In the genomic region with DNA sequence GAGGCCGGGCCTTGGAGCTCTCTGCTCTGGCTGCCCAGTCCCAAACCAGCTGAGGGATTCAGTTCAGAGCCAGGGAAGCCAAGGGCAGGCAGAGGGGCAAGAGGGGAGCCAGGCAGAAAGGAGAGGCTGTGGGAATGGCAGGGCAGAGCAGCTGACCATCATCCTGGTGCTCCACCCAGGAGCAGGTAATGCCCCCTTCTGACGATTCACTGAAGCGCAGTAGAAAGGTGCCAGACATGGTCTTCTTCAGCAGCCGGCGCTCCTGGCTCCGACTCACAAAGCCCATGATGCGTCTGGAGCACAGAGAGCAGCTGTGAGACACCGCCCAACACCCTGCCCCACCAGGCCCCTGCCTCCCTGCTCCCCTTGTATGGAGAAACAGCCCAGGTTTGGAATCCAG, we compare ENCODE assay signal across 15 cellular contexts. TPM values are rescaled to one million over a fixed set of nuclear protein-coding genes. Genes with fewer than 3 reads are reported as not detected.
DNase-seq lines count a peak whose midpoint lies in the region; ATAC-seq and TF ChIP-seq lines count a peak whose summit lies in the region.
"Had no signal": no experiment of that assay in that cellular context is flagged by ENCODE, and none has a peak within 500 bp of the region (broad histone marks: within the 10 kb centered on the region; RNA-seq: fewer than 3 reads in every experiment).

No MANE protein-coding gene starts in this region.

- H3K4me3 ChIP-seq in GM23338 (no peak overlapping the region), right lobe of liver (no peak overlapping the region)
- H3K4me3 ChIP-seq: breast epithelium, transverse colon had no signal

- no peak overlapping the region for H3K27ac ChIP-seq in GM23338 (ENCODE audit: low read depth)
- no peak overlapping the region for H3K27ac ChIP-seq in right lobe of liver
- H3K27ac ChIP-seq: breast epithelium, transverse colon had no signal

- H3K79me2 ChIP-seq in GM23338 (replicated peaks; ENCODE audit: insufficient read depth): no peaks in the 10 kb centered on the region

- H3K27me3 Mint-ChIP-seq in GM23338 (ENCODE audit: insufficient read depth, low read depth, poor library complexity): peaks cover 3% of the 10 kb centered on the region
- no peaks in the 10 kb centered on the region for H3K27me3 Mint-ChIP-seq in activated CD8-positive, alpha-beta T cell treated with anti-CD3 and anti-CD28 coated beads, Interleukin-2, amount 10 ng/mL, durations not matched to agents 7 days and 5 days (ENCODE audit: low read depth)
- H3K27me3 Mint-ChIP-seq: T-cell had no signal

- TF ChIP-seq CTCF in GM23338 (conservative IDR thresholded peaks at IDR 0.05; ENCODE audit: low read depth in 2 of 2) (peak; percentile 30 to 68; a peak in 3 of 4 replicates), right lobe of liver (IDR thresholded peaks at IDR 0.05) (peak in 2 of 4 donors; percentile 7 to 19)

- H3K4me1 Mint-ChIP-seq in GM23338: no peaks in the 10 kb centered on the region
- H3K4me1 Mint-ChIP-seq in activated CD8-positive, alpha-beta T cell treated with anti-CD3 and anti-CD28 coated beads, Interleukin-2, amount 10 ng/mL, durations not matched to agents 7 days and 5 days (ENCODE audit: low read depth): no peaks in the 10 kb centered on the region

- H3F3A ChIP-seq in GM23338 (replicated peaks; ENCODE audit: low read depth): no peaks in the 10 kb centered on the region

- peaks cover 58% of the 10 kb centered on the region for H3K36me3 Mint-ChIP-seq in GM23338 (ENCODE audit: low read depth)
- H3K36me3 Mint-ChIP-seq in activated CD8-positive, alpha-beta T cell treated with anti-CD3 and anti-CD28 coated beads, Interleukin-2, amount 10 ng/mL, durations not matched to agents 7 days and 5 days (ENCODE audit: low read depth): peaks cover 73% of the 10 kb centered on the region

- intact Hi-C loops in right lobe of liver (cut with DNase I) (no loop called here), sciatic nerve (cut with DNase I) (no loop called here)

- no peak overlapping the region for H3K4me3 Mint-ChIP-seq in GM23338
- no peak overlapping the region for H3K4me3 Mint-ChIP-seq in activated CD8-positive, alpha-beta T cell treated with anti-CD3 and anti-CD28 coated beads, Interleukin-2, amount 10 ng/mL, durations not matched to agents 7 days and 5 days
- H3K4me3 Mint-ChIP-seq: T-cell had no signal

- 80% methylated on average over 1 of the region's 8 CpGs for WGBS in right lobe of liver (ENCODE audit: insufficient coverage, low coverage, low lambda C conversion rate, missing lambda C conversion rate)

- ATAC-seq in GM23338: peak; percentile 89
- ATAC-seq in activated CD8-positive, alpha-beta T cell treated with anti-CD3 and anti-CD28 coated beads, Interleukin-2, amount 10 ng/mL, durations not matched to agents 7 days and 5 days: peak; percentile 24
- peak; percentile 33 to 54 (median 45) for ATAC-seq in right lobe of liver
- ATAC-seq in sciatic nerve: no peak
- no peak for ATAC-seq in HG02678 (IDR thresholded peaks at IDR 0.05; ENCODE audit: unreplicated experiment)

- CTCF ChIA-PET in activated CD8-positive, alpha-beta T cell treated with anti-CD3 and anti-CD28 coated beads, Interleukin-2, amount 10 ng/mL, durations not matched to agents 7 days and 5 days (lab: Charles Lee): interaction anchor here (1.1 to 3.9 kb wide), 3 partner anchors 8 to 118 kb away, joined by 4 to 21 read pairs (median 5); a partner anchor contains a TSS

- no peaks in the 10 kb centered on the region for H3K9me3 ChIP-seq in right lobe of liver
- H3K9me3 ChIP-seq: breast epithelium, transverse colon had no signal

- POLR2A ChIA-PET in activated CD8-positive, alpha-beta T cell treated with anti-CD3 and anti-CD28 coated beads, Interleukin-2, amount 10 ng/mL, durations not matched to agents 7 days and 5 days (lab: Charles Lee): interaction anchor here (0.7 to 5.8 kb wide), 5 partner anchors 8 to 78 kb away, joined by 3 to 53 read pairs (median 3); a partner anchor contains a TSS

- H3K27ac Mint-ChIP-seq in GM23338: no peak overlapping the region
- H3K27ac Mint-ChIP-seq in activated CD8-positive, alpha-beta T cell treated with anti-CD3 and anti-CD28 coated beads, Interleukin-2, amount 10 ng/mL, durations not matched to agents 7 days and 5 days: peak overlapping the region; percentile 36

- H2AFZ ChIP-seq in GM23338: no peak overlapping the region

- H3K9me3 Mint-ChIP-seq in GM23338: no peaks in the 10 kb centered on the region
- H3K9me3 Mint-ChIP-seq in activated CD8-positive, alpha-beta T cell treated with anti-CD3 and anti-CD28 coated beads, Interleukin-2, amount 10 ng/mL, durations not matched to agents 7 days and 5 days (ENCODE audit: insufficient read depth): no peaks in the 10 kb centered on the region
- H3K9me3 Mint-ChIP-seq: T-cell had no signal

- DNase-seq in ELF-1 (ENCODE audit: low read depth, low spot score): peak; percentile 53
- DNase-seq in GM23338 (ENCODE audit: low spot score): peak; percentile 64
- DNase-seq in activated CD8-positive, alpha-beta T cell treated with anti-CD3 and anti-CD28 coated beads, Interleukin-2, amount 10 ng/mL, durations not matched to agents 7 days and 5 days: no peak
- no peak for DNase-seq in right lobe of liver
- no peak for DNase-seq in sciatic nerve (ENCODE audit: low spot score)
- no peak for DNase-seq in foreskin melanocyte
- DNase-seq: activated T-cell treated with anti-CD3 and anti-CD28 coated beads for 4 hours, EL, HCEC 1CT, transverse colon had no signal

- H3K27me3 ChIP-seq in GM23338 (ENCODE audit: insufficient read depth) (no peaks in the 10 kb centered on the region), right lobe of liver (no peaks in the 10 kb centered on the region)
- H3K27me3 ChIP-seq: breast epithelium, transverse colon had no signal

- H3K36me3 ChIP-seq in GM23338 (ENCODE audit: insufficient read depth): peaks cover 17% of the 10 kb centered on the region
- peaks cover 13 to 94% (median 62%) of the 10 kb centered on the region in 4 donors for H3K36me3 ChIP-seq in right lobe of liver

- no peaks in the 10 kb centered on the region for H4K20me1 ChIP-seq in GM23338 (replicated peaks; ENCODE audit: insufficient read depth)

- TF ChIP-seq POLR2A in right lobe of liver (IDR thresholded peaks at IDR 0.05): no peak

- H3K4me1 ChIP-seq in GM23338 (ENCODE audit: insufficient read depth) (no peaks in the 10 kb centered on the region), right lobe of liver (no peaks in the 10 kb centered on the region)
- H3K4me1 ChIP-seq: breast epithelium, transverse colon had no signal

- no peak overlapping the region for H3K4me2 ChIP-seq in GM23338

- no peaks in the 10 kb centered on the region for H3K9me2 ChIP-seq in GM23338 (ENCODE audit: insufficient read depth)

TF ChIP-seq in GM23338, 12 proteins besides CTCF, POLR2A, EP300 and RAD21 (continues in another document):
- TF ChIP-seq ZNF331 (CRISPR knock-in tag; IDR thresholded peaks at IDR 0.05; ENCODE audit: low read depth): no peak
- no peak for TF ChIP-seq EZH2phosphoT487 (IDR thresholded peaks at IDR 0.05; ENCODE audit: unreplicated experiment)
- TF ChIP-seq, protein P1, sequence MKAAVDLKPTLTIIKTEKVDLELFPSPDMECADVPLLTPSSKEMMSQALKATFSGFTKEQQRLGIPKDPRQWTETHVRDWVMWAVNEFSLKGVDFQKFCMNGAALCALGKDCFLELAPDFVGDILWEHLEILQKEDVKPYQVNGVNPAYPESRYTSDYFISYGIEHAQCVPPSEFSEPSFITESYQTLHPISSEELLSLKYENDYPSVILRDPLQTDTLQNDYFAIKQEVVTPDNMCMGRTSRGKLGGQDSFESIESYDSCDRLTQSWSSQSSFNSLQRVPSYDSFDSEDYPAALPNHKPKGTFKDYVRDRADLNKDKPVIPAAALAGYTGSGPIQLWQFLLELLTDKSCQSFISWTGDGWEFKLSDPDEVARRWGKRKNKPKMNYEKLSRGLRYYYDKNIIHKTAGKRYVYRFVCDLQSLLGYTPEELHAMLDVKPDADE (IDR thresholded peaks at IDR 0.05): no peak
- TF ChIP-seq CREB1 (CRISPR knock-in tag; IDR thresholded peaks at IDR 0.05; ENCODE audit: low read depth): no peak
- TF ChIP-seq ZNF114 (CRISPR knock-in tag; IDR thresholded peaks at IDR 0.05): no peak

RNA-seq across cellular contexts. Expression of a gene that starts 8.0 kb away (rescaled TPM):
- 2.5 and 3.2 TPM in 2 replicates for total RNA-seq in GM23338 (2014; rRNA removed; shearing (Covaris generic))
- polyA plus RNA-seq in GM23338 (2016; fragmentation: Nextera tagmentation; extraction: Ambion mirVana): 8.0 and 9.3 TPM in 2 replicates
- total RNA-seq in activated CD8-positive, alpha-beta T cell treated with anti-CD3 and anti-CD28 coated beads, Interleukin-2, amount 10 ng/mL, durations not matched to agents 7 days and 5 days: 1 to 10 TPM; 3.5 to 3.7 TPM
- not detected for total RNA-seq in right lobe of liver
- not detected for total RNA-seq in sciatic nerve
- polyA plus RNA-seq: fibroblast of lung had no signal

RNA-seq across cellular contexts. Expression of a gene that starts 12.9 kb away (rescaled TPM):
- 27.2 and 35.7 TPM in 2 replicates for total RNA-seq in GM23338 (2014; rRNA removed; shearing (Covaris generic))
- polyA plus RNA-seq in GM23338 (2016; fragmentation: Nextera tagmentation; extraction: Ambion mirVana): 9.1 and 11.5 TPM in 2 replicates
- total RNA-seq in activated CD8-positive, alpha-beta T cell treated with anti-CD3 and anti-CD28 coated beads, Interleukin-2, amount 10 ng/mL, durations not matched to agents 7 days and 5 days: 10 to 100 TPM; 61.8 to 63.7 TPM
- total RNA-seq in right lobe of liver (100 to 1,000 TPM in 1 of 6 experiments, 10 to 100 TPM in 5; 21.7 to 109 (median 57.7) TPM), sciatic nerve (101 TPM)

RNA-seq across cellular contexts. Expression of a gene that starts 13.2 kb away (rescaled TPM):
- total RNA-seq in GM23338 (2014; rRNA removed; shearing (Covaris generic)): 60.6 and 67.9 TPM in 2 replicates
- polyA plus RNA-seq in GM23338 (2016; fragmentation: Nextera tagmentation; extraction: Ambion mirVana): 15.6 and 16.7 TPM in 2 replicates
- 100 to 1,000 TPM; 193 to 194 TPM for total RNA-seq in activated CD8-positive, alpha-beta T cell treated with anti-CD3 and anti-CD28 coated beads, Interleukin-2, amount 10 ng/mL, durations not matched to agents 7 days and 5 days
- total RNA-seq in right lobe of liver (100 to 1,000 TPM in 4 of 6 experiments, 10 to 100 TPM in 2; 82.8 to 182 (median 108) TPM), sciatic nerve (195 TPM)

RNA-seq across cellular contexts. Expression of a gene that starts 16.0 kb away (rescaled TPM):
- not detected in 2 replicates for total RNA-seq in GM23338 (2014; rRNA removed; shearing (Covaris generic))
- polyA plus RNA-seq in GM23338 (2016; fragmentation: Nextera tagmentation; extraction: Ambion mirVana): not detected in 2 replicates
- total RNA-seq in activated CD8-positive, alpha-beta T cell treated with anti-CD3 and anti-CD28 coated beads, Interleukin-2, amount 10 ng/mL, durations not matched to agents 7 days and 5 days: not detected
- 100 to 1,000 TPM; 110 to 270 (median 205) TPM for total RNA-seq in right lobe of liver
- total RNA-seq in sciatic nerve: not detected
- total RNA-seq: breast epithelium, fibroblast of lung, lower leg skin, T-cell, transverse colon had no signal
- polyA plus RNA-seq: fibroblast of lung had no signal

RNA-seq across cellular contexts. Expression of a gene that starts 30.9 kb away (rescaled TPM):
- 107 and 119 TPM in 2 replicates for total RNA-seq in GM23338 (2014; rRNA removed; shearing (Covaris generic))
- polyA plus RNA-seq in GM23338 (2016; fragmentation: Nextera tagmentation; extraction: Ambion mirVana): 316 and 317 TPM in 2 replicates
- total RNA-seq in activated CD8-positive, alpha-beta T cell treated with anti-CD3 and anti-CD28 coated beads, Interleukin-2, amount 10 ng/mL, durations not matched to agents 7 days and 5 days: 100 to 1,000 TPM; 112 to 113 TPM
- 10 to 100 TPM; 63.7 to 93.7 (median 76.5) TPM for total RNA-seq in right lobe of liver
- 87.3 TPM for total RNA-seq in sciatic nerve

Comparison
In these comparisons a context has a peak if more than half of its experiments do, and no peak if none do; other contexts are left out.
1. DNase-seq: peak in ELF-1 (single experiment) and GM23338 (single experiment); none in activated CD8-positive, alpha-beta T cell treated with anti-CD3 and anti-CD28 coated beads, Interleukin-2, amount 10 ng/mL, durations not matched to agents 7 days and 5 days (single experiment), right lobe of liver (0 of 3), sciatic nerve (single experiment) and foreskin melanocyte (single experiment).
2. ATAC-seq: peak in GM23338 (single experiment), activated CD8-positive, alpha-beta T cell treated with anti-CD3 and anti-CD28 coated beads, Interleukin-2, amount 10 ng/mL, durations not matched to agents 7 days and 5 days (single experiment) and right lobe of liver (4 of 4); none in sciatic nerve (single experiment) and HG02678 (single experiment).